In genomic region chr13:39655569-39656324, GRCh38 we compare ENCODE assay signal across 8 cellular contexts. TPM values are rescaled to one million over a fixed set of nuclear protein-coding genes. Genes with fewer than 3 reads are reported as not detected.
DNase-seq lines count a peak whose midpoint lies in the region; ATAC-seq and TF ChIP-seq lines count a peak whose summit lies in the region.

COG6 (plus strand) TSS chr13:39655662; CDS start chr13:39655727, 65 bp downstream.

- peak within 1 kb of the TSS; percentile 56 for H3K27ac Mint-ChIP-seq in Caco-2 (ENCODE audit: unreplicated experiment)
- peak within 1 kb of the TSS; percentile 91 to 94 for H3K27ac Mint-ChIP-seq in effector memory CD8-positive, alpha-beta T cell

- no TSS peak for BruUV-seq in Caco-2 (replicated peaks; lab: Mats Ljungman, UMichigan)

- no peaks in the 10 kb centered on the region for H3K27me3 Mint-ChIP-seq in Caco-2 (ENCODE audit: insufficient read depth, unreplicated experiment)
- peaks cover 5 to 9% of the 10 kb centered on the region in 2 donors for H3K27me3 Mint-ChIP-seq in effector memory CD8-positive, alpha-beta T cell

- no peaks in the 10 kb centered on the region for H3K36me3 ChIP-seq in Caco-2 (ENCODE audit: control insufficient read depth, insufficient read depth, low read length)
- H3K36me3 ChIP-seq in mesenchymal stem cell (ENCODE audit: control insufficient read depth in 1 of 2, insufficient read depth in 2 of 2, low read depth in 1 of 2, low read length in 2 of 2): peaks cover 0 to 16% of the 10 kb centered on the region in 2 experiments

- H3K79me1 ChIP-seq in mesenchymal stem cell (replicated peaks; ENCODE audit: low read length, poor library complexity, severe bottlenecking): peaks cover 8% of the 10 kb centered on the region

- peak; percentile 93 to 97 for DNase-seq in Caco-2
- DNase-seq in HPDE6-E6E7 (ENCODE audit: extremely low spot score): peak; percentile 36
- DNase-seq in NK-92 (lab: John Stamatoyannopoulos, UW; ENCODE audit: unreplicated experiment): peak; percentile 81
- peak; percentile 91 to 96 (median 95) for DNase-seq in effector memory CD8-positive, alpha-beta T cell
- DNase-seq in mesenchymal stem cell: peak; percentile 86
- DNase-seq in stimulated activated CD8-positive, alpha-beta memory T cell treated with anti-CD3 and anti-CD28 coated beads, Interleukin-12 subunit alpha, Interleukin-12 subunit beta, amount 100 ng/mL, for 24 hours (ENCODE audit: extremely low read depth): peak; percentile 75

- H2BK5ac ChIP-seq in mesenchymal stem cell (ENCODE audit: low read depth, low read length, poor library complexity, severe bottlenecking): no peak within 1 kb of the TSS

- no peak within 1 kb of the TSS for H3K27ac ChIP-seq in mesenchymal stem cell (ENCODE audit: low read length, poor library complexity, severe bottlenecking)

- H3K4me3 ChIP-seq in Caco-2 (ENCODE audit: low read depth, low read length): peak within 1 kb of the TSS; percentile 99
- H3K4me3 ChIP-seq in mesenchymal stem cell (ENCODE audit: insufficient read depth in 1 of 2, low read depth in 1 of 2, low read length in 2 of 2): peak within 1 kb of the TSS; percentile 88 to 92

- no peak within 1 kb of the TSS for H2BK15ac ChIP-seq in mesenchymal stem cell (ENCODE audit: low read depth, poor library complexity, severe bottlenecking)

- CTCF ChIA-PET in Caco-2 (lab: Charles Lee): no interaction called here
- CTCF ChIA-PET in activated CD8-positive, alpha-beta memory T cell treated with anti-CD3 and anti-CD28 coated beads for 36 hours (lab: Charles Lee): no interaction called here

- no peaks in the 10 kb centered on the region for H3K27me3 ChIP-seq in Caco-2 (replicated peaks; ENCODE audit: control insufficient read depth, insufficient read depth, low read length)
- no peaks in the 10 kb centered on the region for H3K27me3 ChIP-seq in mesenchymal stem cell (ENCODE audit: control insufficient read depth in 1 of 2, insufficient read depth in 1 of 2, low read length in 2 of 2)

- H3K23ac ChIP-seq in mesenchymal stem cell (ENCODE audit: low read length in 2 of 2): peak within 1 kb of the TSS in 1 of 2 experiments; percentile 37

- no peak for TF ChIP-seq CTCF in Caco-2 (IDR thresholded peaks at IDR 0.05; ENCODE audit: insufficient read depth in 1 of 2, low read depth in 1 of 2, low read length in 1 of 2, severe bottlenecking in 1 of 2, unreplicated experiment in 1 of 2)

- peak within 1 kb of the TSS; percentile 63 for H2AFZ ChIP-seq in mesenchymal stem cell (ENCODE audit: low read depth, low read length)

- H2AK5ac ChIP-seq in mesenchymal stem cell (ENCODE audit: low read length, severe bottlenecking): no peak within 1 kb of the TSS

- H3K9me3 Mint-ChIP-seq in Caco-2 (ENCODE audit: unreplicated experiment): no peaks in the 10 kb centered on the region
- peaks cover 0 to 2% of the 10 kb centered on the region in 2 donors for H3K9me3 Mint-ChIP-seq in effector memory CD8-positive, alpha-beta T cell

- POLR2A ChIA-PET in Caco-2 (lab: Charles Lee): interaction anchor here (0.6 kb wide), 1 partner anchor 9 kb away, joined by 3 read pairs; no protein-coding TSS in a partner anchor
- POLR2A ChIA-PET in activated CD8-positive, alpha-beta memory T cell treated with anti-CD3 and anti-CD28 coated beads for 36 hours (lab: Charles Lee): no interaction called here

- H3K4me1 ChIP-seq in Caco-2 (no peaks in the 10 kb centered on the region), mesenchymal stem cell (ENCODE audit: control insufficient read depth, insufficient read depth, low read depth, low read length) (peaks cover 1% of the 10 kb centered on the region)

- WGBS in mesenchymal stem cell: 1% methylated on average over 59 of the region's 59 CpGs

- peak within 1 kb of the TSS; percentile 98 for H4K8ac ChIP-seq in mesenchymal stem cell (ENCODE audit: low read length)

- H4K91ac ChIP-seq in mesenchymal stem cell (ENCODE audit: low read length): peak within 1 kb of the TSS; percentile 14

- peaks cover 13% of the 10 kb centered on the region for H3K36me3 Mint-ChIP-seq in Caco-2 (ENCODE audit: insufficient read depth, unreplicated experiment)
- peaks cover 11% of the 10 kb centered on the region for H3K36me3 Mint-ChIP-seq in effector memory CD8-positive, alpha-beta T cell (ENCODE audit: insufficient read depth)

- peak within 1 kb of the TSS; percentile 83 for H3K4me2 ChIP-seq in mesenchymal stem cell (ENCODE audit: low read length, poor library complexity, severe bottlenecking)

- peak within 1 kb of the TSS; percentile 52 for H2BK120ac ChIP-seq in mesenchymal stem cell (ENCODE audit: low read depth, low read length)

- H3K9me3 ChIP-seq in Caco-2 (no peaks in the 10 kb centered on the region), mesenchymal stem cell (ENCODE audit: control insufficient read depth, low read length) (no peaks in the 10 kb centered on the region)

- peak within 1 kb of the TSS in 1 of 2 experiments; percentile 80 for H3K14ac ChIP-seq in mesenchymal stem cell (ENCODE audit: low read length in 2 of 2)

- H3K9ac ChIP-seq in mesenchymal stem cell (ENCODE audit: low read length): peak within 1 kb of the TSS; percentile 85

- no peak within 1 kb of the TSS for H2BK12ac ChIP-seq in mesenchymal stem cell (ENCODE audit: low read length in 2 of 2)

- no peaks in the 10 kb centered on the region for H3K4me1 Mint-ChIP-seq in Caco-2 (ENCODE audit: low read depth, unreplicated experiment)
- peaks cover 26 to 30% of the 10 kb centered on the region in 2 donors for H3K4me1 Mint-ChIP-seq in effector memory CD8-positive, alpha-beta T cell (ENCODE audit: low read depth in 2 of 2)

- intact Hi-C loops in Caco-2 (cut with micrococcal nuclease; ENCODE audit: unreplicated experiment): no loop called here

- peak within 1 kb of the TSS; percentile 56 to 86 for H3K4ac ChIP-seq in mesenchymal stem cell (ENCODE audit: low read depth in 1 of 2, low read length in 2 of 2)

- peak within 1 kb of the TSS; percentile 98 for H3K4me3 Mint-ChIP-seq in Caco-2 (ENCODE audit: unreplicated experiment)
- H3K4me3 Mint-ChIP-seq in effector memory CD8-positive, alpha-beta T cell: peak within 1 kb of the TSS; percentile 86 to 88

- ATAC-seq in GM19467 (IDR thresholded peaks at IDR 0.05; ENCODE audit: unreplicated experiment): peak; percentile 90
- ATAC-seq in effector memory CD8-positive, alpha-beta T cell (replicated peaks): peak; percentile 86

- peak within 1 kb of the TSS; percentile 56 to 87 for H3K18ac ChIP-seq in mesenchymal stem cell (ENCODE audit: low read depth in 1 of 2, low read length in 2 of 2)

RNA-seq across cellular contexts. Expression of gene COG6, which starts in this region (rescaled TPM):
- total RNA-seq in Caco-2 (2022): 55.8 and 63.6 TPM in 2 replicates
- total RNA-seq in activated CD8-positive, alpha-beta memory T cell treated with anti-CD3 and anti-CD28 coated beads for 36 hours: 10 to 100 TPM; 24.8 to 25.9 TPM
- polyA plus RNA-seq in mesenchymal stem cell (2013, experiment 1 of 2): 21.2 TPM
- 21.7 TPM for polyA plus RNA-seq in mesenchymal stem cell (2013, experiment 2 of 2)

Comparison
In these comparisons a context has a peak if more than half of its experiments do, and no peak if none do; other contexts are left out.
1. DNase-seq: peak in every context shown above with its lines; median percentile 95 in Caco-2; 95 in effector memory CD8-positive, alpha-beta T cell; 86 in mesenchymal stem cell; 81 in NK-92; 75 in stimulated activated CD8-positive, alpha-beta memory T cell treated with anti-CD3 and anti-CD28 coated beads, Interleukin-12 subunit alpha, Interleukin-12 subunit beta, amount 100 ng/mL, for 24 hours; 36 in HPDE6-E6E7.